ENCODE assay signal across 9 cellular contexts in the genomic region with DNA sequence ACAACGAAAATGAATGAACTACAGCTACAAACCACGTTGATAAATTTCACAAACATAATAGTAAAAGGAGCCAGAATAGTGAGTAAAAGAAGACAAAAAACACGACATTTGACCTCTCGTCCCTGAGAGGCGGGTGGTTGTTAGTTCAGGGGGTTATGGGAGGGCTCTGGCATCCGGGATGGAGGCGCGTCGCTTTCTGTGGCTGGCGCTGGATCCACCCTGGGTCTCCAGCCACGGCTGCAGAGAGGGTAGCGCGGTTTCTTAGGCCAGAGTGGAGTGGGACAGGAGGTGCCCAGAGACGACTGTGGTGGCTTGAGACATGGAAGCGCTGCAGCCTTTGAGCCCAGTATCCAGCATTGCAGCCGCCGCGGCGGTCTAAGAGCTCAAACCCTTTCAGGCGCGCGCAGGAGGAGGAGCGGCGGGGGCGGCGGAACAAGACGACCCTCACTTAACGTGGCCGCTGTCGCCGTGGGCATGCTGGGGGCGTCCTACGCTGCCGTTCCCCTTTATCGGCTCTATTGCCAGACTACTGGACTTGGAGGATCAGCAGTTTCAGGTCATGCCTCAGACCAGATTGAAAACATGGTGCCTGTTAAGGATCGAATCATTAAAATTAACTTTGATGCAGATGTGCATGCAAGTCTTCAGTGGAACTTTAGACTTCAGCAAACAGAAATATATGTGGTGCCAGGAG. TPM values are rescaled to one million over a fixed set of nuclear protein-coding genes. Genes with fewer than 3 reads are reported as not detected.
A peak's percentile ranks its signal among the peaks of the same experiment; 100 is the strongest.
DNase-seq lines count a peak whose midpoint lies in the region; ATAC-seq and TF ChIP-seq lines count a peak whose summit lies in the region.
"Had no signal": no experiment of that assay in that cellular context is flagged by ENCODE, and none has a peak within 500 bp of the region (broad histone marks: within the 10 kb centered on the region; RNA-seq: fewer than 3 reads in every experiment).

No MANE protein-coding gene starts in this region.

- peaks cover 32% of the 10 kb centered on the region for H3K4me1 Mint-ChIP-seq in activated CD4-positive, alpha-beta memory T cell treated with anti-CD3 and anti-CD28 coated beads for 36 hours (ENCODE audit: low read depth)
- peaks cover 15% of the 10 kb centered on the region for H3K4me1 Mint-ChIP-seq in stimulated activated memory B cell treated with anti-CD40 and anti-IgM and Interleukin-4, amounts not matched to agents 10 μg/mL and 1 μg/mL and 100 μg/mL, for 72 hours

- WGBS in right cardiac atrium: 3% methylated on average over 36 of the region's 36 CpGs

- H3K9me3 Mint-ChIP-seq in activated CD4-positive, alpha-beta memory T cell treated with anti-CD3 and anti-CD28 coated beads for 36 hours: no peaks in the 10 kb centered on the region
- peaks cover 7% of the 10 kb centered on the region for H3K9me3 Mint-ChIP-seq in stimulated activated memory B cell treated with anti-CD40 and anti-IgM and Interleukin-4, amounts not matched to agents 10 μg/mL and 1 μg/mL and 100 μg/mL, for 72 hours

- DNase-seq in NCI-H345 (lab: John Stamatoyannopoulos, UW) (peak; percentile 7), NCI-H345 treated with DMSO at 0.1 percent for 48 hours (lab: John Stamatoyannopoulos, UW; ENCODE audit: unreplicated experiment) (no peak), right cardiac atrium (peak in 1 of 3 donors; percentile 27), GM10248 (ENCODE audit: extremely low spot score) (no peak), NCI-H187 treated with DMSO at 0.1 percent for 48 hours (lab: John Stamatoyannopoulos, UW) (no peak)
- no peak for DNase-seq in activated CD4-positive, alpha-beta memory T cell treated with anti-CD3 and anti-CD28 coated beads for 36 hours

- ATAC-seq in right cardiac atrium: peak in 1 of 2 donors; percentile 67
- no peak for ATAC-seq in stimulated activated memory B cell treated with anti-CD40 and anti-IgM and Interleukin-4, amounts not matched to agents 10 μg/mL and 1 μg/mL and 100 μg/mL, for 72 hours
- ATAC-seq in GM18517 (IDR thresholded peaks at IDR 0.05; ENCODE audit: unreplicated experiment): no peak

- H3K27me3 Mint-ChIP-seq in activated CD4-positive, alpha-beta memory T cell treated with anti-CD3 and anti-CD28 coated beads for 36 hours: peaks cover 34% of the 10 kb centered on the region
- H3K27me3 Mint-ChIP-seq in stimulated activated memory B cell treated with anti-CD40 and anti-IgM and Interleukin-4, amounts not matched to agents 10 μg/mL and 1 μg/mL and 100 μg/mL, for 72 hours: peaks cover 63% of the 10 kb centered on the region

- H3K4me3 Mint-ChIP-seq in activated CD4-positive, alpha-beta memory T cell treated with anti-CD3 and anti-CD28 coated beads for 36 hours: peak overlapping the region; percentile 61
- peak overlapping the region; percentile 30 for H3K4me3 Mint-ChIP-seq in stimulated activated memory B cell treated with anti-CD40 and anti-IgM and Interleukin-4, amounts not matched to agents 10 μg/mL and 1 μg/mL and 100 μg/mL, for 72 hours

- no peak for TF ChIP-seq CTCF in GM10248 (IDR thresholded peaks at IDR 0.05; ENCODE audit: control extremely low read depth, extremely low read depth, low read depth, missing control alignments)

- no peaks in the 10 kb centered on the region for H3K9me3 ChIP-seq in right cardiac atrium (ENCODE audit: control insufficient read depth, low read length)

- CTCF ChIA-PET in activated CD4-positive, alpha-beta memory T cell treated with anti-CD3 and anti-CD28 coated beads for 36 hours (lab: Charles Lee): no interaction called here
- CTCF ChIA-PET in GM10248 (lab: Yijun Ruan, JAX): no interaction called here

- H3K4me1 ChIP-seq in right cardiac atrium (ENCODE audit: control insufficient read depth, insufficient read depth, low read length): no peaks in the 10 kb centered on the region

- H3K36me3 Mint-ChIP-seq in activated CD4-positive, alpha-beta memory T cell treated with anti-CD3 and anti-CD28 coated beads for 36 hours: peaks cover 6% of the 10 kb centered on the region
- no peaks in the 10 kb centered on the region for H3K36me3 Mint-ChIP-seq in stimulated activated memory B cell treated with anti-CD40 and anti-IgM and Interleukin-4, amounts not matched to agents 10 μg/mL and 1 μg/mL and 100 μg/mL, for 72 hours

- H3K27ac ChIP-seq in right cardiac atrium (ENCODE audit: low read length): no peak overlapping the region
- H3K27ac ChIP-seq: C4-2B had no signal

- intact Hi-C loops in activated CD4-positive, alpha-beta memory T cell treated with anti-CD3 and anti-CD28 coated beads for 36 hours (cut with micrococcal nuclease): no loop called here
- intact Hi-C loops in right cardiac atrium (cut with DNase I): no loop called here

- peak overlapping the region; percentile 12 for H3K4me3 ChIP-seq in right cardiac atrium (ENCODE audit: low read length)

- no peaks in the 10 kb centered on the region for H3K27me3 ChIP-seq in right cardiac atrium (ENCODE audit: control insufficient read depth, insufficient read depth)

- POLR2A ChIA-PET in activated CD4-positive, alpha-beta memory T cell treated with anti-CD3 and anti-CD28 coated beads for 36 hours (lab: Charles Lee): no interaction called here
- POLR2A ChIA-PET in GM10248 (lab: Yijun Ruan, JAX): no interaction called here

- no peak overlapping the region for H3K27ac Mint-ChIP-seq in activated CD4-positive, alpha-beta memory T cell treated with anti-CD3 and anti-CD28 coated beads for 36 hours
- H3K27ac Mint-ChIP-seq in stimulated activated memory B cell treated with anti-CD40 and anti-IgM and Interleukin-4, amounts not matched to agents 10 μg/mL and 1 μg/mL and 100 μg/mL, for 72 hours: no peak overlapping the region

RNA-seq across cellular contexts. Expression of a gene that starts 3.7 kb away (rescaled TPM):
- total RNA-seq in activated CD4-positive, alpha-beta memory T cell treated with anti-CD3 and anti-CD28 coated beads for 36 hours: 1 to 10 TPM in 1 of 2 experiments, under 1 TPM in 1; 0.83 to 1.1 TPM
- total RNA-seq in right cardiac atrium: 1 to 10 TPM; 1.8 to 2.9 (median 2.0) TPM
- polyA plus RNA-seq in right cardiac atrium: 0.48 TPM

RNA-seq across cellular contexts. Expression of a gene that starts 47.4 kb away (rescaled TPM):
- total RNA-seq in activated CD4-positive, alpha-beta memory T cell treated with anti-CD3 and anti-CD28 coated beads for 36 hours: 1 to 10 TPM; 4.1 to 4.4 TPM
- total RNA-seq in right cardiac atrium: 1 to 10 TPM; 3.6 to 4.2 (median 3.9) TPM
- 1.4 TPM for polyA plus RNA-seq in right cardiac atrium
